In the genomic region with DNA sequence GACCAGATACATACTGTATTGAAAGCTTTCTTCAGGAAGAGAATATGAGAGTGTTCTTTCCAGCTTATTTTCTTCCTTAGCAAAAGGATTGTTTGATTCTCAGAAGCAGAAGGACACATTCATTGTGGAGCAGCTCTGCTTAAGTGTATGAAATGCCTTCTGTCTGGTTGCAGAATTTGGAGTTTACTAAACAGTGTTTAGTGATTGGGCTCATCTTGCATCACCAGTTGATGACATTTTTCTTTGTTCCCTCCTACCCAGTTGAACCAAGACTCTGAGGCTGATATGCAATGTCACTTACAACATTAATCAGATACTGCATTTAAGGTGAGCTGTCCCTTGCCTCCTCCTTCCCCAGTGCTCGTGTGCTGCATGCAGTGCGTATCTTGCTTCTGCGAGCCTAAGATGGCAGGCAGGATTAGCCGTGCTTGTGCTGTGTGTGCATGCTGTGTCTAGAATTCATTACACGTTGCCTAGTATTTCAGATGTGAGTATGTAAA, we compare ENCODE assay signal across 8 cellular contexts. TPM values are rescaled to one million over a fixed set of nuclear protein-coding genes. Genes with fewer than 3 reads are reported as not detected.
DNase-seq lines count a peak whose midpoint lies in the region; ATAC-seq and TF ChIP-seq lines count a peak whose summit lies in the region.

No MANE protein-coding gene starts in this region.

- H3K9ac ChIP-seq in Karpas-422 (ENCODE audit: low read length) (peak overlapping the region; percentile 43), parathyroid adenoma (peak overlapping the region; percentile 16)

- H3K36me3 ChIP-seq in Karpas-422 (ENCODE audit: insufficient read depth, low read length) = no peaks in the 10 kb centered on the region
- no peaks in the 10 kb centered on the region for H3K36me3 ChIP-seq in parathyroid adenoma (ENCODE audit: control insufficient read depth, insufficient read depth, low read length)

- H3K27ac ChIP-seq in Karpas-422 (ENCODE audit: low read length) (no peak overlapping the region), parathyroid adenoma (peak overlapping the region; percentile 91)

- H3K9me3 ChIP-seq in Karpas-422 (ENCODE audit: low read length) = no peaks in the 10 kb centered on the region
- H3K9me3 ChIP-seq in parathyroid adenoma (ENCODE audit: control insufficient read depth, low read length) = no peaks in the 10 kb centered on the region

- DNase-seq in Karpas-422 (no peak), cardiac fibroblast (ENCODE audit: low read depth in 2 of 2) (peak; percentile 58 to 69), A172 (ENCODE audit: low spot score) (no peak)
- no peak for DNase-seq in activated CD4-positive, alpha-beta T cell treated with anti-CD3 and anti-CD28 coated beads for 48 hours

- H4K20me1 ChIP-seq in Karpas-422 (ENCODE audit: insufficient read depth, low read depth, low read length) = no peaks in the 10 kb centered on the region

- no peaks in the 10 kb centered on the region for H3K9me2 ChIP-seq in Karpas-422 (replicated peaks; ENCODE audit: insufficient read depth, low read length)

- H3K4me3 ChIP-seq in Karpas-422 (ENCODE audit: low read length) = peak overlapping the region; percentile 48
- peak overlapping the region; percentile 0 to 45 for H3K4me3 ChIP-seq in cardiac fibroblast (replicated peaks in 1 of 2; ENCODE audit: low read depth in 2 of 2, low read length in 2 of 2)
- H3K4me3 ChIP-seq in parathyroid adenoma (ENCODE audit: low read depth, low read length) = peak overlapping the region; percentile 63

- H2AFZ ChIP-seq in Karpas-422 (ENCODE audit: low read length) = peak overlapping the region; percentile 58; the same call in 1 of the 2 replicates
- peak overlapping the region; percentile 47 for H2AFZ ChIP-seq in parathyroid adenoma

- H3K4me2 ChIP-seq in Karpas-422 (ENCODE audit: low read depth, low read length, poor library complexity, severe bottlenecking) = peak overlapping the region; percentile 71
- H3K4me2 ChIP-seq in parathyroid adenoma (ENCODE audit: low read length) = peak overlapping the region; percentile 78

- TF ChIP-seq CTCF in cardiac fibroblast (IDR thresholded peaks at IDR 0.05; ENCODE audit: low read depth, low read length) (no peak), parathyroid adenoma (IDR thresholded peaks at IDR 0.05) (no peak)

- H3K4me1 ChIP-seq in Karpas-422 (ENCODE audit: low read length) (peaks cover 54% of the 10 kb centered on the region), parathyroid adenoma (peaks cover 28% of the 10 kb centered on the region)

- H3K27me3 ChIP-seq in Karpas-422 (ENCODE audit: low read length) (no peaks in the 10 kb centered on the region), parathyroid adenoma (ENCODE audit: control insufficient read depth, insufficient read depth, low read length) (no peaks in the 10 kb centered on the region)

- no peaks in the 10 kb centered on the region for H3K79me2 ChIP-seq in Karpas-422 (ENCODE audit: low read length)
- H3K79me2 ChIP-seq in parathyroid adenoma = peaks cover 7% of the 10 kb centered on the region

- ATAC-seq in GM18517 (IDR thresholded peaks at IDR 0.05; ENCODE audit: unreplicated experiment) (peak; percentile 26), GM18907 (IDR thresholded peaks at IDR 0.05; ENCODE audit: unreplicated experiment) (no peak), GM19395 (IDR thresholded peaks at IDR 0.05; ENCODE audit: unreplicated experiment) (no peak)

RNA-seq across cellular contexts. Expression of a gene that starts 18.4 kb away (rescaled TPM):
- total RNA-seq in Karpas-422 (2014; rRNA removed; shearing (Covaris generic); ENCODE audit: low replicate concordance) = 18.0 and 38.0 TPM in 2 replicates
- total RNA-seq in A172 (2014; rRNA removed; shearing (Covaris generic)) = 81.2 and 94.1 TPM in 2 replicates

Comparison
In these comparisons a context has a peak if more than half of its experiments do, and no peak if none do; other contexts are left out.
1. DNase-seq: peak in cardiac fibroblast (2 of 2); none in Karpas-422 (single experiment), activated CD4-positive, alpha-beta T cell treated with anti-CD3 and anti-CD28 coated beads for 48 hours (single experiment) and A172 (single experiment).
2. Peak in every context shown above with its lines, with median percentiles within 50 percentile points of each other: H3K4me3 ChIP-seq.